Comparison of ENCODE assay signal across 9 cellular contexts in genomic region chr13:28532226-28533048, GRCh38. TPM values are rescaled to one million over a fixed set of nuclear protein-coding genes. Genes with fewer than 3 reads are reported as not detected.
DNase-seq lines count a peak whose midpoint lies in the region; ATAC-seq and TF ChIP-seq lines count a peak whose summit lies in the region.
"Had no signal": no experiment of that assay in that cellular context is flagged by ENCODE, and none has a peak within 500 bp of the region (broad histone marks: within the 10 kb centered on the region; RNA-seq: fewer than 3 reads in every experiment).

No MANE protein-coding gene starts in this region.

- H3K27me3 ChIP-seq in Peyer's patch, result peaks cover 0 to 7% of the 10 kb centered on the region in 2 donors

- H3K9me3 ChIP-seq in Peyer's patch, result peaks cover 0 to 3% (median 0%) of the 10 kb centered on the region in 4 donors

- H3K4me1 Mint-ChIP-seq in neural crest cell, result no peaks in the 10 kb centered on the region

- TF ChIP-seq CTCF in GM10266 (IDR thresholded peaks at IDR 0.05; ENCODE audit: control insufficient read depth, insufficient read depth, low read depth, missing control alignments) (no peak), Peyer's patch (IDR thresholded peaks at IDR 0.05) (no peak), neural crest cell (conservative IDR thresholded peaks at IDR 0.05) (peak; percentile 7)

- H3K9me3 Mint-ChIP-seq in neural crest cell, result peaks cover 2% of the 10 kb centered on the region
- H3K9me3 Mint-ChIP-seq: natural killer cell had no signal

- H3K36me3 Mint-ChIP-seq in neural crest cell (ENCODE audit: low read depth), result no peaks in the 10 kb centered on the region
- H3K36me3 Mint-ChIP-seq: natural killer cell had no signal

- H3K27ac ChIP-seq in Peyer's patch, result peak overlapping the region in 3 of 4 donors; percentile 5 to 72 (median 71)

- no peak for TF ChIP-seq POLR2A in Peyer's patch (IDR thresholded peaks at IDR 0.05)

- peaks cover 51% of the 10 kb centered on the region for H3K27me3 Mint-ChIP-seq in neural crest cell (ENCODE audit: low read depth)

- peak overlapping the region; percentile 15 to 65 (median 52) for H3K4me3 ChIP-seq in Peyer's patch

- peak; percentile 47 for DNase-seq in GM10266 (ENCODE audit: extremely low spot score)
- peak in 2 of 3 donors; percentile 55 to 61 for DNase-seq in Peyer's patch
- peak; percentile 14 for DNase-seq in fibroblast of peridontal ligament (ENCODE audit: extremely low read depth)
- DNase-seq in neural crest cell (ENCODE audit: low read depth, low spot score), result peak; percentile 16
- DNase-seq in hippocampal formation (lab: John Stamatoyannopoulos, UW), result no peak
- DNase-seq: natural killer cell had no signal

- H3K4me3 Mint-ChIP-seq in neural crest cell, result peak overlapping the region; percentile 77
- H3K4me3 Mint-ChIP-seq: natural killer cell had no signal

- no peak overlapping the region for H3K27ac Mint-ChIP-seq in neural crest cell (ENCODE audit: unreplicated experiment)
- H3K27ac Mint-ChIP-seq: natural killer cell had no signal

- H3K4me1 ChIP-seq in Peyer's patch, result peaks cover 0 to 30% (median 9%) of the 10 kb centered on the region in 4 donors

- no peaks in the 10 kb centered on the region for H3K36me3 ChIP-seq in Peyer's patch

- ATAC-seq in HG03469 (IDR thresholded peaks at IDR 0.05; ENCODE audit: unreplicated experiment) (no peak), HG02840 (IDR thresholded peaks at IDR 0.05; ENCODE audit: low FRiP score, unreplicated experiment) (no peak), GM19395 (IDR thresholded peaks at IDR 0.05; ENCODE audit: unreplicated experiment) (no peak)

RNA-seq across cellular contexts. Expression of gene FLT1, which starts 37.5 kb away (rescaled TPM):
- total RNA-seq in Peyer's patch (10 to 100 TPM in 1 of 4 donors, 1 to 10 TPM in 3; 3.0 to 14.0 (median 3.9) TPM), neural crest cell (0.11 TPM in 1 of 2 replicates, not detected in the other)

Comparison
In these comparisons a context has a peak if more than half of its experiments do, and no peak if none do; other contexts are left out.
1. DNase-seq: peak in GM10266 (single experiment), Peyer's patch (2 of 3), fibroblast of peridontal ligament (single experiment) and neural crest cell (single experiment); none in hippocampal formation (0 of 2).